ENCODE assay signal across 1 cellular context in the genomic region with DNA sequence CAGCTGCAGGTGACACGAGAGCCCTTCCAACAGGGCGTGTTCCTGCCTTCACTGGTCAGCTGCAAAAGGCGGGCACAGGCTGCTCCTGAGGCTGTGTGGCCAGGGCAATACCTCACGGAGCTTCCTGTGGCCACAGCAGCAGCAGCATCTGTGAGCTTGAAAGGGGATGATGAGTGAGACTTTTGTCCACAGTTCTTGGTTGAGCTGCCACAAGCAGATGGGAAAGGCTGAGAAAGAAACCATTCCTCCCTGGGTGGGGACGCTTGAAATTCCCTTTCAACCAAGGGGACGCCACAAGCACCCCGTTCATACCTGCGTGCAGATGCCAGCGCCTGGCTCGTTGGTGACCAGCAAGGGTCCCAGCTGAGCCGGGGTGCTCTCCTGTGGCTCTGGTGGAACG.
TF ChIP-seq lines count a peak whose summit lies in the region.

No MANE protein-coding gene starts in this region.

TF ChIP-seq in H1, 55 proteins besides CTCF, POLR2A, EP300 and RAD21 (continued from another document):
- TF ChIP-seq, protein P1, sequence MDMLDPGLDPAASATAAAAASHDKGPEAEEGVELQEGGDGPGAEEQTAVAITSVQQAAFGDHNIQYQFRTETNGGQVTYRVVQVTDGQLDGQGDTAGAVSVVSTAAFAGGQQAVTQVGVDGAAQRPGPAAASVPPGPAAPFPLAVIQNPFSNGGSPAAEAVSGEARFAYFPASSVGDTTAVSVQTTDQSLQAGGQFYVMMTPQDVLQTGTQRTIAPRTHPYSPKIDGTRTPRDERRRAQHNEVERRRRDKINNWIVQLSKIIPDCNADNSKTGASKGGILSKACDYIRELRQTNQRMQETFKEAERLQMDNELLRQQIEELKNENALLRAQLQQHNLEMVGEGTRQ (IDR thresholded peaks at IDR 0.05; ENCODE audit: low read length) = no peak
- no peak for TF ChIP-seq KDM1A (IDR thresholded peaks at IDR 0.05; ENCODE audit: borderline replicate concordance, low read length)
